23 cellular contexts compared by ENCODE assay signal in genomic region chr17:62618647-62619412, GRCh38. TPM values are rescaled to one million over a fixed set of nuclear protein-coding genes. Genes with fewer than 3 reads are reported as not detected.
A peak's percentile ranks its signal among the peaks of the same experiment; 100 is the strongest.
DNase-seq lines count a peak whose midpoint lies in the region; ATAC-seq and TF ChIP-seq lines count a peak whose summit lies in the region.
"Had no signal": no experiment of that assay in that cellular context is flagged by ENCODE, and none has a peak within 500 bp of the region (broad histone marks: within the 10 kb centered on the region; RNA-seq: fewer than 3 reads in every experiment).

No MANE protein-coding gene starts in this region.

- CTCF ChIA-PET in RWPE1 (lab: Yijun Ruan, JAX) = interaction anchor here (1.1 kb wide), 1 partner anchor 26 kb away, joined by 3 read pairs; no protein-coding TSS in a partner anchor

- H3K27me3 Mint-ChIP-seq in naive thymus-derived CD8-positive, alpha-beta T cell = no peaks in the 10 kb centered on the region
- no peaks in the 10 kb centered on the region for H3K27me3 Mint-ChIP-seq in type B pancreatic cell
- H3K27me3 Mint-ChIP-seq: activated CD4-positive, alpha-beta memory T cell treated with anti-CD3 and anti-CD28 coated beads for 36 hours; T-helper 17 cell had no signal

- peaks cover 4% of the 10 kb centered on the region for H3K36me3 ChIP-seq in cardiac muscle cell

- H3K36me3 Mint-ChIP-seq in naive thymus-derived CD8-positive, alpha-beta T cell = peaks cover 0 to 19% (median 0%) of the 10 kb centered on the region in 3 donors
- H3K36me3 Mint-ChIP-seq in type B pancreatic cell = peaks cover 9% of the 10 kb centered on the region

- H3K27ac ChIP-seq in RWPE1 (peak overlapping the region; percentile 43), cardiac muscle cell (peak overlapping the region; percentile 61)
- H3K27ac ChIP-seq: KMS-11, pancreas, Peyer's patch, thoracic aorta had no signal

- peaks cover 35% of the 10 kb centered on the region for H3K4me1 ChIP-seq in cardiac muscle cell (ENCODE audit: low read depth)
- H3K4me1 ChIP-seq: pancreas, Peyer's patch, sigmoid colon had no signal

- no peaks in the 10 kb centered on the region for H3K27me3 ChIP-seq in cardiac muscle cell
- H3K27me3 ChIP-seq: pancreas, Peyer's patch, sigmoid colon had no signal

- POLR2A ChIA-PET in RWPE1 (lab: Yijun Ruan, JAX; ENCODE audit: low non-redundant PET) = no interaction called here
- POLR2A ChIA-PET in naive thymus-derived CD8-positive, alpha-beta T cell (lab: Charles Lee) = interaction anchor here (0.9 to 1.6 kb wide), 2 partner anchors 8 to 12 kb away, joined by 4 to 5 read pairs; no protein-coding TSS in a partner anchor

- TF ChIP-seq CTCF in RWPE1 (conservative IDR thresholded peaks at IDR 0.05; ENCODE audit: low read depth) (no peak), cardiac muscle cell (IDR thresholded peaks at IDR 0.05; ENCODE audit: low read depth, low read length) (no peak), type B pancreatic cell (conservative IDR thresholded peaks at IDR 0.05) (no peak)

- no peak for ATAC-seq in GM18505 (IDR thresholded peaks at IDR 0.05; ENCODE audit: unreplicated experiment)
- ATAC-seq in naive thymus-derived CD8-positive, alpha-beta T cell = no peak
- no peak for ATAC-seq in HG02678 (IDR thresholded peaks at IDR 0.05; ENCODE audit: unreplicated experiment)
- ATAC-seq in GM21737 (IDR thresholded peaks at IDR 0.05; ENCODE audit: unreplicated experiment) = no peak
- ATAC-seq: T-helper 17 cell had no signal

- DNase-seq in RWPE1 (ENCODE audit: low spot score) (no peak), cardiac muscle cell (ENCODE audit: low read depth in 1 of 2, low spot score in 1 of 2) (peak in 1 of 2 donors; percentile 9), type B pancreatic cell (ENCODE audit: extremely low spot score, unreplicated experiment) (no peak), NOMO-1 treated with DMSO at 0.1 percent for 48 hours (lab: John Stamatoyannopoulos, UW; ENCODE audit: unreplicated experiment) (no peak)
- DNase-seq in naive thymus-derived CD8-positive, alpha-beta T cell = no peak
- DNase-seq: activated CD4-positive, alpha-beta memory T cell treated with anti-CD3 and anti-CD28 coated beads for 36 hours; activated naive CD4-positive, alpha-beta T cell treated with Interleukin-2 at 50 U/mL for 16 hours; activated T-cell treated with anti-CD3 and anti-CD28 coated beads, Interleukin-2, amount 50 U/mL, for 1 hour; anterior cingulate cortex; DMS 273 treated with DMSO at 0.1 percent for 48 hours; effector CD4-positive, alpha-beta T cell; immature natural killer cell; NCI-H1930; pancreas; Peyer's patch; sigmoid colon; T-helper 17 cell had no signal

- no peaks in the 10 kb centered on the region for H3K9me3 ChIP-seq in cardiac muscle cell (ENCODE audit: low read depth)
- H3K9me3 ChIP-seq: pancreas, Peyer's patch, sigmoid colon, thoracic aorta had no signal

- peak overlapping the region in 1 of 10 donors; percentile 12 for H3K4me3 Mint-ChIP-seq in naive thymus-derived CD8-positive, alpha-beta T cell
- H3K4me3 Mint-ChIP-seq in type B pancreatic cell = no peak overlapping the region
- H3K4me3 Mint-ChIP-seq: activated CD4-positive, alpha-beta memory T cell treated with anti-CD3 and anti-CD28 coated beads for 36 hours; immature natural killer cell; T-helper 17 cell had no signal

- H3K9me3 Mint-ChIP-seq in naive thymus-derived CD8-positive, alpha-beta T cell = no peaks in the 10 kb centered on the region
- H3K9me3 Mint-ChIP-seq in type B pancreatic cell = no peaks in the 10 kb centered on the region
- H3K9me3 Mint-ChIP-seq: activated CD4-positive, alpha-beta memory T cell treated with anti-CD3 and anti-CD28 coated beads for 36 hours; immature natural killer cell had no signal

- no peak overlapping the region for H3K4me3 ChIP-seq in cardiac muscle cell
- H3K4me3 ChIP-seq: lung, pancreas, Peyer's patch, sigmoid colon, thoracic aorta had no signal

- H3K27ac Mint-ChIP-seq in naive thymus-derived CD8-positive, alpha-beta T cell = peak overlapping the region in 6 of 10 donors; percentile 34 to 91 (median 81)
- no peak overlapping the region for H3K27ac Mint-ChIP-seq in type B pancreatic cell
- H3K27ac Mint-ChIP-seq: activated CD4-positive, alpha-beta memory T cell treated with anti-CD3 and anti-CD28 coated beads for 36 hours had no signal

- peak; percentile 13 for TF ChIP-seq POLR2A in GM18505 (IDR thresholded peaks at IDR 0.05; ENCODE audit: borderline replicate concordance, extremely low read depth, insufficient read depth, insufficient read length)

- peaks cover 0 to 6% (median 0%) of the 10 kb centered on the region in 4 donors for H3K4me1 Mint-ChIP-seq in naive thymus-derived CD8-positive, alpha-beta T cell
- peaks cover 32% of the 10 kb centered on the region for H3K4me1 Mint-ChIP-seq in type B pancreatic cell (ENCODE audit: unreplicated experiment)
- H3K4me1 Mint-ChIP-seq: immature natural killer cell had no signal

RNA-seq across cellular contexts. Expression of gene MRC2, which starts 8.6 kb away (rescaled TPM):
- total RNA-seq in cardiac muscle cell = 76.0 and 136 TPM in 2 replicates
- 53.1 and 90.3 TPM in 2 replicates for polyA plus RNA-seq in cardiac muscle cell
- total RNA-seq in naive thymus-derived CD8-positive, alpha-beta T cell = 10 to 100 TPM in 1 of 2 experiments, 1 to 10 TPM in 1; 7.3 to 11.0 TPM
- 1 to 10 TPM in 1 of 3 donors, under 1 TPM in 2; 0.74 to 1.3 (median 0.80) TPM for polyA plus RNA-seq in naive thymus-derived CD8-positive, alpha-beta T cell
- total RNA-seq in type B pancreatic cell (ENCODE audit: low replicate concordance) = 1.9 and 52.7 TPM in 2 replicates
- polyA plus RNA-seq: immature natural killer cell had no signal
